ENCODE assay signal across 10 cellular contexts in genomic region chr13:30718661-30719520, GRCh38. TPM values are rescaled to one million over a fixed set of nuclear protein-coding genes. Genes with fewer than 3 reads are reported as not detected.
DNase-seq lines count a peak whose midpoint lies in the region; ATAC-seq, FAIRE-seq and TF ChIP-seq lines count a peak whose summit lies in the region.
"Had no signal": no experiment of that assay in that cellular context is flagged by ENCODE, and none has a peak within 500 bp of the region (broad histone marks: within the 10 kb centered on the region; RNA-seq: fewer than 3 reads in every experiment).

No MANE protein-coding gene starts in this region.

- intact Hi-C loops in HepG2 (cut with micrococcal nuclease; ENCODE audit: unreplicated experiment), result no loop called here
- intact Hi-C loops in right lobe of liver (cut with DNase I), result no loop called here
- intact Hi-C loops in lower leg skin (cut with DNase I; ENCODE audit: low total_unique reads), result no loop called here

- POLR2A ChIA-PET in HepG2 (lab: Yijun Ruan, JAX), result no interaction called here
- POLR2A ChIA-PET in T-cell (lab: Charles Lee), result no interaction called here

- TF ChIP-seq POLR2A in HepG2 (IDR thresholded peaks at IDR 0.05; ENCODE audit: insufficient read depth in 1 of 2, low read depth in 2 of 2, low read length in 2 of 2) (no peak), right lobe of liver (IDR thresholded peaks at IDR 0.05) (no peak), lower leg skin (IDR thresholded peaks at IDR 0.05) (no peak)

- TF ChIP-seq EP300 in HepG2 (IDR thresholded peaks at IDR 0.05; ENCODE audit: low read depth in 2 of 2, low read length in 2 of 2), result no peak
- no peak for TF ChIP-seq EP300 in HepG2 (CRISPR knock-in tag; IDR thresholded peaks at IDR 0.05; ENCODE audit: borderline replicate concordance)

- H3K27me3 ChIP-seq in HepG2 (ENCODE audit: control insufficient read depth in 1 of 2, insufficient read depth in 2 of 2, low read length in 2 of 2) (no peaks in the 10 kb centered on the region), right lobe of liver (no peaks in the 10 kb centered on the region), RWPE2 (ENCODE audit: insufficient read depth, poor library complexity, severe bottlenecking) (no peaks in the 10 kb centered on the region)

- BruUV-seq in HepG2 (replicated peaks; lab: Mats Ljungman, UMichigan), result no TSS peak

- TF ChIP-seq CTCF in HepG2 (CRISPR knock-in tag; IDR thresholded peaks at IDR 0.05) (no peak), right lobe of liver (IDR thresholded peaks at IDR 0.05) (no peak), RWPE2 (IDR thresholded peaks at IDR 0.05; ENCODE audit: poor library complexity, severe bottlenecking) (no peak), fibroblast of the aortic adventitia (IDR thresholded peaks at IDR 0.05; ENCODE audit: insufficient read depth, low read length) (no peak), lower leg skin (IDR thresholded peaks at IDR 0.05) (no peak)

- peak; percentile 24 for DNase-seq in HepG2 (ENCODE audit: low spot score)
- DNase-seq in right lobe of liver, result no peak
- DNase-seq in RWPE2 (ENCODE audit: low spot score), result peak; percentile 69
- DNase-seq in fibroblast of the aortic adventitia (ENCODE audit: low read depth), result peak; percentile 93
- no peak for DNase-seq in NCI-H526 (lab: John Stamatoyannopoulos, UW)
- DNase-seq in lower leg skin (ENCODE audit: low spot score in 2 of 2), result no peak
- DNase-seq in T-cell, result no peak
- DNase-seq: T-helper 9 cell had no signal

- TF ChIP-seq RAD21 in HepG2 (CRISPR knock-in tag; IDR thresholded peaks at IDR 0.05), result no peak

- H3K4me3 ChIP-seq in HepG2 (replicated peaks in 1 of 3; ENCODE audit: insufficient read depth in 1 of 3, low read depth in 2 of 3, low read length in 3 of 3), result no peak overlapping the region
- no peak overlapping the region for H3K4me3 ChIP-seq in right lobe of liver
- no peak overlapping the region for H3K4me3 ChIP-seq in RWPE2 (ENCODE audit: severe bottlenecking)
- no peak overlapping the region for H3K4me3 ChIP-seq in fibroblast of the aortic adventitia (ENCODE audit: low read depth, low read length)
- H3K4me3 ChIP-seq in lower leg skin (ENCODE audit: low read depth, poor library complexity, severe bottlenecking), result no peak overlapping the region

- H2AFZ ChIP-seq in HepG2 (ENCODE audit: low read length), result no peak overlapping the region

- peaks cover 0 to 20% (median 1%) of the 10 kb centered on the region in 3 donors for H3K4me1 Mint-ChIP-seq in T-cell

- CTCF ChIA-PET in HepG2 (lab: Yijun Ruan, JAX; ENCODE audit: low intra/inter-chr PET ratio, low total read pairs) (no interaction called here), T-cell (lab: Charles Lee) (no interaction called here)

- no peak overlapping the region for H3K27ac Mint-ChIP-seq in T-cell

- no peaks in the 10 kb centered on the region for H4K20me1 ChIP-seq in HepG2 (ENCODE audit: insufficient read depth, low read length)

- 9% methylated on average over 8 of the region's 9 CpGs for WGBS in HepG2 (ENCODE audit: low lambda C conversion rate)
- 74% methylated on average over 9 of the region's 9 CpGs for WGBS in right lobe of liver (ENCODE audit: insufficient coverage, low coverage, low lambda C conversion rate, missing lambda C conversion rate)
- 88 to 91% methylated on average over 9 of the region's 9 CpGs for WGBS in lower leg skin, 2 donors

- no peaks in the 10 kb centered on the region for H3K36me3 Mint-ChIP-seq in T-cell

- ATAC-seq in HepG2 (peak; percentile 87), right lobe of liver (no peak), RWPE2 (ENCODE audit: low read depth) (peak; percentile 96), HG03571 (IDR thresholded peaks at IDR 0.05; ENCODE audit: unreplicated experiment) (no peak), T-cell (replicated peaks in 1 of 4) (no peak)

- H3K4me1 ChIP-seq in HepG2 (ENCODE audit: insufficient read depth, low read length) (peaks cover 12% of the 10 kb centered on the region), right lobe of liver (no peaks in the 10 kb centered on the region), RWPE2 (ENCODE audit: insufficient read depth, poor library complexity, severe bottlenecking) (peaks cover 24% of the 10 kb centered on the region)

- peak; percentile 43 for FAIRE-seq in HepG2 (lab: Jason Lieb, UNC)

- H3K4me3 Mint-ChIP-seq in T-cell, result no peak overlapping the region

- H3K27ac ChIP-seq in HepG2 (ENCODE audit: extremely low read length, insufficient read depth, low read length) (no peak overlapping the region), right lobe of liver (no peak overlapping the region), RWPE2 (ENCODE audit: poor library complexity, severe bottlenecking) (peak overlapping the region; percentile 83)

- no peaks in the 10 kb centered on the region for H3K79me2 ChIP-seq in HepG2 (ENCODE audit: insufficient read depth, low read length)

- in situ Hi-C loops in HepG2 (cut with HindIII; ENCODE audit: extremely low pct_ligation_motif_present, low pct_unique_long_range_greater_than_20kb), result no loop called here

- no peak overlapping the region for H3K9ac ChIP-seq in HepG2 (ENCODE audit: insufficient read depth, low read depth, low read length)

- no peaks in the 10 kb centered on the region for H3K27me3 Mint-ChIP-seq in T-cell

- H3K9me3 Mint-ChIP-seq in T-cell, result no peaks in the 10 kb centered on the region

- no peaks in the 10 kb centered on the region for H3K9me3 ChIP-seq in HepG2 (ENCODE audit: low read length)
- H3K9me3 ChIP-seq in right lobe of liver, result no peaks in the 10 kb centered on the region
- no peaks in the 10 kb centered on the region for H3K9me3 ChIP-seq in RWPE2 (ENCODE audit: severe bottlenecking)

- H3K36me3 ChIP-seq in HepG2 (replicated peaks in 1 of 2; ENCODE audit: control insufficient read depth in 1 of 2, insufficient read depth in 2 of 2, low read length in 2 of 2) (no peaks in the 10 kb centered on the region), right lobe of liver (no peaks in the 10 kb centered on the region), RWPE2 (ENCODE audit: low read depth) (no peaks in the 10 kb centered on the region)

- no peak overlapping the region for H3K4me2 ChIP-seq in HepG2 (ENCODE audit: low read depth, low read length)

TF ChIP-seq in HepG2, 621 proteins besides CTCF, POLR2A, EP300 and RAD21 (continues in another document):
- no peak for TF ChIP-seq ZNF282 (IDR thresholded peaks at IDR 0.05; ENCODE audit: partially characterized antibody)
- TF ChIP-seq AFF4 (CRISPR knock-in tag; IDR thresholded peaks at IDR 0.05), result no peak

RNA-seq across cellular contexts. Expression of gene ALOX5AP, which starts 16.5 kb away (rescaled TPM):
- total RNA-seq in HepG2 (2016; rRNA removed; fragmentation: Illumina TruSeq; extraction: Trizol) (0.70 and 0.97 TPM in 2 replicates), right lobe of liver (1 to 10 TPM in 5 of 6 experiments, under 1 TPM in 1; 0.53 to 6.7 (median 3.7) TPM), fibroblast of the aortic adventitia (ENCODE audit: low replicate concordance) (not detected in 2 replicates), lower leg skin (10 to 100 TPM in 1 of 4 donors, 1 to 10 TPM in 3; 4.2 to 10.9 (median 6.2) TPM), T-cell (10 to 100 TPM; 24.2 to 64.9 (median 50.8) TPM)
- total RNA-seq in HepG2 (2016; cell fraction: cytosol; rRNA removed; fragmentation: Illumina TruSeq; extraction: Trizol; ENCODE audit: low read depth), result 1.1 and 2.0 TPM in 2 replicates
- 0.37 and 1.2 TPM in 2 replicates for total RNA-seq in HepG2 (2016; cell fraction: insoluble cytoplasmic fraction; rRNA removed; fragmentation: Illumina TruSeq; extraction: Trizol)
- total RNA-seq in HepG2 (2016; cell fraction: membrane; rRNA removed; fragmentation: Illumina TruSeq; extraction: Trizol), result 0.80 and 2.1 TPM in 2 replicates
- not detected in 2 replicates for total RNA-seq in HepG2 (2016; cell fraction: nucleus; rRNA removed; fragmentation: Illumina TruSeq; extraction: Trizol)
- 0.50 and 1.2 TPM in 2 replicates for polyA plus RNA-seq in HepG2 (2011; rRNA removed)
- 0.30 and 0.59 TPM in 2 replicates for polyA plus RNA-seq in HepG2 (2011; cell fraction: cytosol; rRNA removed)
- 0.21 and 0.27 TPM in 2 replicates for polyA plus RNA-seq in HepG2 (2011; cell fraction: nucleus; rRNA removed)
- 2.3 TPM in 1 of 2 replicates, not detected in the other for polyA plus RNA-seq in HepG2 (2012)
- 1.2 and 1.8 TPM in 2 replicates for polyA plus RNA-seq in HepG2 (2016; cell fraction: cytosol; fragmentation: Illumina TruSeq; extraction: Trizol; ENCODE audit: low read depth)
- 1.7 and 1.9 TPM in 2 replicates for polyA plus RNA-seq in HepG2 (2016; cell fraction: insoluble cytoplasmic fraction; fragmentation: Illumina TruSeq; extraction: Trizol; ENCODE audit: low read depth)
- 2.2 and 2.3 TPM in 2 replicates for polyA plus RNA-seq in HepG2 (2016; cell fraction: membrane; fragmentation: Illumina TruSeq; extraction: Trizol; ENCODE audit: low read depth)
- 0.77 TPM in 1 of 2 replicates, not detected in the other for polyA plus RNA-seq in HepG2 (2016; cell fraction: nucleus; fragmentation: Illumina TruSeq; extraction: Trizol; ENCODE audit: insufficient read depth, low read depth)
- polyA minus RNA-seq in HepG2 (2011; rRNA and poly(A)+ RNA removed; ENCODE audit: low replicate concordance), result 0.56 and 0.91 TPM in 2 replicates
- not detected in 2 replicates for polyA minus RNA-seq in HepG2 (2011; cell fraction: cytosol; rRNA and poly(A)+ RNA removed)
- not detected in 2 replicates for polyA minus RNA-seq in HepG2 (2011; cell fraction: nucleus; rRNA and poly(A)+ RNA removed)
- total RNA-seq: pulmonary artery endothelial cell had no signal

Comparison
In these comparisons a context has a peak if more than half of its experiments do, and no peak if none do; other contexts are left out.
1. ATAC-seq: peak in HepG2 (single experiment) and RWPE2 (single experiment); none in right lobe of liver (0 of 4), HG03571 (single experiment) and T-cell (0 of 4).
2. DNase-seq: peak in HepG2 (single experiment), RWPE2 (single experiment) and fibroblast of the aortic adventitia (single experiment); none in right lobe of liver (0 of 3), NCI-H526 (0 of 2), lower leg skin (0 of 2) and T-cell (0 of 34).